ENCODE assay signal across 1 cellular context in genomic region chr14:93120522-93120921, GRCh38.
TF ChIP-seq lines count a peak whose summit lies in the region.

No MANE protein-coding gene starts in this region.

TF ChIP-seq in IMR-90, 13 proteins besides CTCF, POLR2A, EP300 and RAD21:
- TF ChIP-seq RCOR1 (IDR thresholded peaks at IDR 0.05; ENCODE audit: insufficient replicate concordance, low read length) (no peak), BHLHE40 (IDR thresholded peaks at IDR 0.05; ENCODE audit: low read depth, low read length) (no peak), USF2 (IDR thresholded peaks at IDR 0.05; ENCODE audit: low read depth, low read length) (no peak), SMC3 (IDR thresholded peaks at IDR 0.05; ENCODE audit: low read depth, low read length) (no peak), MAZ (IDR thresholded peaks at IDR 0.05; ENCODE audit: borderline replicate concordance, low read depth, low read length) (no peak), CHD1 (IDR thresholded peaks at IDR 0.05; ENCODE audit: low read depth, low read length) (no peak), MAFK (IDR thresholded peaks at IDR 0.05; ENCODE audit: low read depth, low read length) (no peak), MXI1 (IDR thresholded peaks at IDR 0.05; ENCODE audit: borderline replicate concordance, low read depth, low read length) (no peak)
TF ChIP-seq in IMR-90: peak in this region for 0.
